In genomic region chr12:89709994-89710872, GRCh38 we compare ENCODE assay signal across 1 cellular context.
A peak's percentile ranks its signal among the peaks of the same experiment; 100 is the strongest.
TF ChIP-seq lines count a peak whose summit lies in the region.

No MANE protein-coding gene starts in this region.

TF ChIP-seq in K562, 482 proteins besides CTCF, POLR2A, EP300 and RAD21 (continued from another document and continues in another):
- TF ChIP-seq CTCFL (IDR thresholded peaks at IDR 0.05; ENCODE audit: borderline replicate concordance, insufficient read depth, low read depth, low read length, poor library complexity, severe bottlenecking) = no peak
- TF ChIP-seq ZMIZ1 (IDR thresholded peaks at IDR 0.05; ENCODE audit: low read depth in 2 of 2, low read length in 2 of 2) = no peak
- TF ChIP-seq ATF4 (CRISPR knock-in tag; IDR thresholded peaks at IDR 0.05) = no peak
- TF ChIP-seq THRB (CRISPR knock-in tag; conservative IDR thresholded peaks at IDR 0.05) = no peak
- TF ChIP-seq DPF2 (IDR thresholded peaks at IDR 0.05) = no peak
- TF ChIP-seq ZNF79 (CRISPR knock-in tag; IDR thresholded peaks at IDR 0.05; ENCODE audit: low read depth) = no peak
- TF ChIP-seq KAT2B (IDR thresholded peaks at IDR 0.05; ENCODE audit: low read depth, low read length) = no peak
- TF ChIP-seq ZFX (CRISPR knock-in tag; IDR thresholded peaks at IDR 0.05) = peak; percentile 62
- no peak for TF ChIP-seq ZNF592 (IDR thresholded peaks at IDR 0.05)
- no peak for TF ChIP-seq SREBF1 (IDR thresholded peaks at IDR 0.05; ENCODE audit: borderline replicate concordance, low read depth, low read length)
- no peak for TF ChIP-seq JUN (IDR thresholded peaks at IDR 0.05; ENCODE audit: borderline replicate concordance, low read depth, low read length)
- TF ChIP-seq JUN (CRISPR knock-in tag; IDR thresholded peaks at IDR 0.05; ENCODE audit: borderline replicate concordance) = no peak
- TF ChIP-seq CGGBP1 (CRISPR knock-in tag; IDR thresholded peaks at IDR 0.05) = no peak
- peak; percentile 54 for TF ChIP-seq CHD1 (IDR thresholded peaks at IDR 0.05; ENCODE audit: low read length)
- no peak for TF ChIP-seq CBX2 (IDR thresholded peaks at IDR 0.05; ENCODE audit: insufficient read depth, low read length, poor library complexity, severe bottlenecking)
- no peak for TF ChIP-seq RBM25 (IDR thresholded peaks at IDR 0.05; ENCODE audit: low read depth, low read length, severe bottlenecking)
- no peak for TF ChIP-seq BMI1 (IDR thresholded peaks at IDR 0.05; ENCODE audit: low read length)
- TF ChIP-seq DIDO1 (tag; IDR thresholded peaks at IDR 0.05; ENCODE audit: low read depth) = no peak
- TF ChIP-seq ZNF134 (CRISPR knock-in tag; conservative IDR thresholded peaks at IDR 0.05) = no peak
- no peak for TF ChIP-seq ZNF3 (CRISPR knock-in tag; IDR thresholded peaks at IDR 0.05)
- no peak for TF ChIP-seq POLR2G (IDR thresholded peaks at IDR 0.05; ENCODE audit: low read depth, low read length)
- TF ChIP-seq SETDB1 (IDR thresholded peaks at IDR 0.05; ENCODE audit: low read length) = no peak
- no peak for TF ChIP-seq THAP7 (CRISPR knock-in tag; IDR thresholded peaks at IDR 0.05)
- no peak for TF ChIP-seq NRF1 (conservative IDR thresholded peaks at IDR 0.05 in 1 of 2, IDR thresholded peaks at IDR 0.05 in 1 of 2)
- no peak for TF ChIP-seq ZC3H11A (IDR thresholded peaks at IDR 0.05; ENCODE audit: low read depth, low read length)
- no peak for TF ChIP-seq NFIC (IDR thresholded peaks at IDR 0.05)
- TF ChIP-seq TFAP4 (CRISPR knock-in tag; IDR thresholded peaks at IDR 0.05; ENCODE audit: borderline replicate concordance) = peak; percentile 81; the same call in 1 of the 2 replicates
- no peak for TF ChIP-seq MCM2 (IDR thresholded peaks at IDR 0.05; ENCODE audit: low read depth)
- TF ChIP-seq PHF8 (IDR thresholded peaks at IDR 0.05; ENCODE audit: borderline replicate concordance, low read length) = no peak
- no peak for TF ChIP-seq ZNF644 (tag; IDR thresholded peaks at IDR 0.05; ENCODE audit: low read depth)
- no peak for TF ChIP-seq ZNF75A (CRISPR knock-in tag; IDR thresholded peaks at IDR 0.05)
- TF ChIP-seq NR2F6 (CRISPR knock-in tag; IDR thresholded peaks at IDR 0.05) = no peak
- TF ChIP-seq SRSF9 (IDR thresholded peaks at IDR 0.05; ENCODE audit: borderline replicate concordance, low read depth, low read length) = no peak
- no peak for TF ChIP-seq SRF (CRISPR knock-in tag; IDR thresholded peaks at IDR 0.05)
- no peak for TF ChIP-seq CCNT2 (IDR thresholded peaks at IDR 0.05; ENCODE audit: borderline replicate concordance, extremely low read depth, insufficient read length, low read depth, low read length)
- 0 out of 2 replicates have a peak, but pooled peaks have one; percentile 56 for TF ChIP-seq ZNF511 (CRISPR knock-in tag; IDR thresholded peaks at IDR 0.05)
- no peak for TF ChIP-seq RBM15 (IDR thresholded peaks at IDR 0.05; ENCODE audit: insufficient read depth, low read length)
- TF ChIP-seq HDAC2 (IDR thresholded peaks at IDR 0.05) = peak; percentile 77; the same call in 1 of the 2 replicates
- TF ChIP-seq ZNF449 (CRISPR knock-in tag; IDR thresholded peaks at IDR 0.05) = no peak
- no peak for TF ChIP-seq RCOR1 (IDR thresholded peaks at IDR 0.05; ENCODE audit: borderline replicate concordance in 1 of 2, low read depth in 2 of 2, low read length in 2 of 2)
- no peak for TF ChIP-seq GTF2B (IDR thresholded peaks at IDR 0.05; ENCODE audit: extremely low read depth, insufficient read length)
- peak; percentile 51; the same call in 1 of the 2 replicates for TF ChIP-seq ETV5 (CRISPR knock-in tag; IDR thresholded peaks at IDR 0.05; ENCODE audit: low read depth)
- TF ChIP-seq RFX5 (IDR thresholded peaks at IDR 0.05; ENCODE audit: low read depth, low read length) = no peak
- no peak for TF ChIP-seq ZNF551 (CRISPR knock-in tag; IDR thresholded peaks at IDR 0.05)
- no peak for TF ChIP-seq ZNF77 (CRISPR knock-in tag; IDR thresholded peaks at IDR 0.05)
- no peak for TF ChIP-seq WHSC1 (IDR thresholded peaks at IDR 0.05; ENCODE audit: low read length)
- no peak for TF ChIP-seq ZC3H8 (IDR thresholded peaks at IDR 0.05)
- TF ChIP-seq ZNF143 (CRISPR knock-in tag; IDR thresholded peaks at IDR 0.05) = no peak
- TF ChIP-seq MNT (conservative IDR thresholded peaks at IDR 0.05) = no peak
- TF ChIP-seq CREB1 (IDR thresholded peaks at IDR 0.05) = no peak
- no peak for TF ChIP-seq CREB1 (CRISPR knock-in tag; IDR thresholded peaks at IDR 0.05)
